ENCODE assay signal across 20 cellular contexts in the genomic region with DNA sequence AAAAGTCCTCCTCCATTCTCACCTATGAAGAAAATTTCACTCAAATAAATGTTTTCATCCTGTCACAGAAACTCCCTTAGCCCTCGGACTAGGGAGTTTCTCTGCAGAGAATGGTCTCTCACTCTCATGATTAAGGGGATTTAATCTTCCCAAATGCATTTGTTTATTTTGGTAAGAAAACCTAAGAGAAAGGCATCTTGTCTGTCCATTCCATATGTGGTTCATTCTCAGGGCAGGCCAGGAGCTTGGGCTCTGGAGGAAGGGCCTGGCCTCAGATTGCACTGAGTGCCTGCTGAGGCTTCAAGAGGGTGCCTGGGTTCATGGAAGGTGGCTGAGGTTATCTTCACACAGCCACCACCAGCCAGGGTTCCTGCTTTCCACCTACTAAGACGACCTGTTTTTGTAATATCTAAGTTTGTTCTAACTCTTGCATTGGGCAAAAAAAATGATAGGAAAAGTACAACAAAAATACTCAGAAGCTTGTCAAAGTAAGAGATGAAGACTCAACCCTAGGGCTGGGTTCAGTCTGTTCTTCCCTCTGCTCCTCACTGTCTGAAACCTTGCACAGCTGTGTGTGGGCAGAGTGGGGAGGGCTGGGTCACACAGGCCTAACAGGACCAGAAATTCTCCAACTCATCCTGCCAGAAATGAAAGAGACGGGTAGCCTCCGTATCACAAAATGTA.
DNase-seq lines count a peak whose midpoint lies in the region; TF ChIP-seq lines count a peak whose summit lies in the region.
"Had no signal": no experiment of that assay in that cellular context is flagged by ENCODE, and none has a peak within 500 bp of the region (broad histone marks: within the 10 kb centered on the region; RNA-seq: fewer than 3 reads in every experiment).

No MANE protein-coding gene starts in this region.

- H3K4me1 ChIP-seq in fibroblast of lung (ENCODE audit: control insufficient read depth, extremely low read depth, insufficient read depth, low read length) (peaks cover 18% of the 10 kb centered on the region), muscle layer of duodenum (ENCODE audit: control insufficient read depth in 1 of 2, insufficient read depth in 2 of 2, low read length in 2 of 2) (peaks cover 0 to 21% of the 10 kb centered on the region in 2 donors), vagina (peaks cover 44% of the 10 kb centered on the region)
- H3K4me1 ChIP-seq: BE2C had no signal

- no peak overlapping the region for H2AFZ ChIP-seq in fibroblast of lung (ENCODE audit: low read length)

- H3K36me3 ChIP-seq in fibroblast of lung (ENCODE audit: control insufficient read depth, insufficient read depth, low read length) (no peaks in the 10 kb centered on the region), muscle layer of duodenum (ENCODE audit: control insufficient read depth in 1 of 2, insufficient read depth in 2 of 2, low read length in 2 of 2) (no peaks in the 10 kb centered on the region), vagina (no peaks in the 10 kb centered on the region), WERI-Rb-1 (no peaks in the 10 kb centered on the region)
- H3K36me3 ChIP-seq: BE2C had no signal

- DNase-seq in RPMI7951 (ENCODE audit: low read depth) (peak; percentile 30), fibroblast of lung (ENCODE audit: low read depth in 2 of 2) (peak; percentile 33 to 79), vagina (ENCODE audit: extremely low spot score in 2 of 2) (peak in 1 of 2 donors; percentile 80), AG20443 (ENCODE audit: low spot score) (no peak), NCI-H69 (lab: John Stamatoyannopoulos, UW) (no peak), WERI-Rb-1 (no peak)
- DNase-seq: activated CD4-positive, alpha-beta T cell treated with anti-CD3 and anti-CD28 coated beads, Interleukin-2, amount 10 ng/mL, durations not matched to agents 24 days and 14 days; activated naive CD8-positive, alpha-beta T cell treated with anti-CD3 and anti-CD28 coated beads for 36 hours; BE2C; COR-L47; NCI-H1105; NCI-H2081 treated with DMSO at 0.1 percent for 48 hours; NCI-H524; nephron progenitor cell; SIG-M5; stimulated activated naive CD4-positive, alpha-beta T cell; T-cell had no signal

- H3K4me2 ChIP-seq in fibroblast of lung (ENCODE audit: extremely low read depth, insufficient read depth, low read length) = no peak overlapping the region

- no peaks in the 10 kb centered on the region for H3K9me3 ChIP-seq in fibroblast of lung (ENCODE audit: control insufficient read depth, insufficient read depth, low read depth, low read length)
- H3K9me3 ChIP-seq in muscle layer of duodenum (ENCODE audit: control insufficient read depth in 1 of 2, low read length in 2 of 2) = peaks cover 0 to 3% of the 10 kb centered on the region in 2 donors
- no peaks in the 10 kb centered on the region for H3K9me3 ChIP-seq in vagina
- H3K9me3 ChIP-seq in WERI-Rb-1 (ENCODE audit: severe bottlenecking) = no peaks in the 10 kb centered on the region
- H3K9me3 ChIP-seq: BE2C had no signal

- H3K79me2 ChIP-seq in fibroblast of lung (ENCODE audit: control insufficient read depth, insufficient read depth, low read length) = no peaks in the 10 kb centered on the region

- no peak for TF ChIP-seq POLR2A in vagina (IDR thresholded peaks at IDR 0.05)

- no peaks in the 10 kb centered on the region for H3K27me3 ChIP-seq in fibroblast of lung (ENCODE audit: control insufficient read depth, insufficient read depth, low read length)
- no peaks in the 10 kb centered on the region for H3K27me3 ChIP-seq in muscle layer of duodenum (ENCODE audit: low read depth, low read length)
- no peaks in the 10 kb centered on the region for H3K27me3 ChIP-seq in vagina
- H3K27me3 ChIP-seq in WERI-Rb-1 (ENCODE audit: insufficient read depth, low read depth, severe bottlenecking) = no peaks in the 10 kb centered on the region
- H3K27me3 ChIP-seq: BE2C had no signal

- H3K9ac ChIP-seq in fibroblast of lung (ENCODE audit: insufficient read depth, low read length) = no peak overlapping the region

- no peaks in the 10 kb centered on the region for H4K20me1 ChIP-seq in fibroblast of lung (ENCODE audit: control insufficient read depth, extremely low read depth, insufficient read depth, low read length)

- H3K4me3 ChIP-seq in fibroblast of lung (replicated peaks in 1 of 4; ENCODE audit: control extremely low read depth in 1 of 4, insufficient read depth in 1 of 4, low read depth in 3 of 4, low read length in 4 of 4) = no peak overlapping the region
- H3K4me3 ChIP-seq in muscle layer of duodenum (ENCODE audit: low read depth in 1 of 2, low read length in 2 of 2) = no peak overlapping the region
- H3K4me3 ChIP-seq in vagina = no peak overlapping the region
- no peak overlapping the region for H3K4me3 ChIP-seq in WERI-Rb-1 (ENCODE audit: low read depth, low read length)
- H3K4me3 ChIP-seq: skin epidermis had no signal

- intact Hi-C loops in vagina (cut with DNase I) = no loop called here

- no peak overlapping the region for H3K27ac ChIP-seq in fibroblast of lung (ENCODE audit: insufficient read depth, low read length)
- peak overlapping the region; percentile 19 for H3K27ac ChIP-seq in muscle layer of duodenum (ENCODE audit: low read length)
- H3K27ac ChIP-seq in vagina = peak overlapping the region; percentile 64
- no peak overlapping the region for H3K27ac ChIP-seq in WERI-Rb-1
- H3K27ac ChIP-seq: epithelial cell of prostate had no signal

- TF ChIP-seq CTCF in fibroblast of lung (conservative IDR thresholded peaks at IDR 0.05 in 1 of 2, IDR thresholded peaks at IDR 0.05 in 1 of 2; ENCODE audit: low read depth in 1 of 2, low read length in 2 of 2) = no peak
- TF ChIP-seq CTCF in vagina (IDR thresholded peaks at IDR 0.05) = no peak
- no peak for TF ChIP-seq CTCF in WERI-Rb-1 (IDR thresholded peaks at IDR 0.05; ENCODE audit: low read depth, low read length)

Comparison
In these comparisons a context has a peak if more than half of its experiments do, and no peak if none do; other contexts are left out.
1. DNase-seq: peak in RPMI7951 (single experiment) and fibroblast of lung (2 of 2); none in AG20443 (single experiment), NCI-H69 (single experiment) and WERI-Rb-1 (single experiment).
2. H3K27ac ChIP-seq: peak in muscle layer of duodenum (single experiment) and vagina (single experiment); none in fibroblast of lung (single experiment) and WERI-Rb-1 (single experiment).